Comparison of ENCODE assay signal across 8 cellular contexts in genomic region chr6:142886431-142887170, GRCh38. TPM values are rescaled to one million over a fixed set of nuclear protein-coding genes. Genes with fewer than 3 reads are reported as not detected.
DNase-seq lines count a peak whose midpoint lies in the region; ATAC-seq and TF ChIP-seq lines count a peak whose summit lies in the region.

No MANE protein-coding gene starts in this region.

- peak overlapping the region; percentile 30; the same call in 1 of the 2 replicates for H3K27ac ChIP-seq in SJSA1
- peak overlapping the region in 1 of 4 donors; percentile 17 for H3K27ac ChIP-seq in esophagus muscularis mucosa (replicated peaks in 1 of 4)
- H3K27ac ChIP-seq in prostate gland: no peak overlapping the region

- POLR2A ChIA-PET in HEK293T (lab: Yijun Ruan, JAX): no interaction called here

- no peaks in the 10 kb centered on the region for H3K36me3 ChIP-seq in SJSA1
- no peaks in the 10 kb centered on the region for H3K36me3 ChIP-seq in esophagus muscularis mucosa
- no peaks in the 10 kb centered on the region for H3K36me3 ChIP-seq in prostate gland

- peak; percentile 48 for DNase-seq in EH (ENCODE audit: low read depth)
- DNase-seq in SJSA1 (ENCODE audit: low read depth in 1 of 2, low spot score in 2 of 2): peak in 1 of 2 experiments; percentile 35
- no peak for DNase-seq in esophagus muscularis mucosa (ENCODE audit: extremely low spot score)
- DNase-seq in prostate gland (ENCODE audit: low spot score): no peak
- DNase-seq in posterior vena cava (ENCODE audit: low spot score): no peak
- no peak for DNase-seq in HEK293T (ENCODE audit: extremely low spot score)

- CTCF ChIA-PET in HEK293T (lab: Yijun Ruan, JAX): interaction anchor here (0.7 kb wide), 1 partner anchor 216 kb away, joined by 3 read pairs; no protein-coding TSS in a partner anchor

- TF ChIP-seq CTCF in esophagus muscularis mucosa (IDR thresholded peaks at IDR 0.05): peak; percentile 34 to 44 (median 39)
- peak in 3 of 4 experiments; percentile 34 to 47 (median 46) for TF ChIP-seq CTCF in prostate gland (IDR thresholded peaks at IDR 0.05)

- H3K9me3 ChIP-seq in SJSA1 (replicated peaks) (no peaks in the 10 kb centered on the region), esophagus muscularis mucosa (no peaks in the 10 kb centered on the region), prostate gland (no peaks in the 10 kb centered on the region)

- no peak for TF ChIP-seq POLR2A in esophagus muscularis mucosa (IDR thresholded peaks at IDR 0.05; ENCODE audit: low read depth)
- no peak for TF ChIP-seq POLR2A in prostate gland (IDR thresholded peaks at IDR 0.05)

- H3K4me3 ChIP-seq in SJSA1: no peak overlapping the region
- no peak overlapping the region for H3K4me3 ChIP-seq in esophagus muscularis mucosa
- H3K4me3 ChIP-seq in prostate gland: no peak overlapping the region

- H3K4me1 ChIP-seq in SJSA1 (replicated peaks) (peaks cover 47% of the 10 kb centered on the region), esophagus muscularis mucosa (peaks cover 36 to 57% (median 40%) of the 10 kb centered on the region in 4 donors), prostate gland (replicated peaks) (no peaks in the 10 kb centered on the region)

- no peak for TF ChIP-seq EP300 in esophagus muscularis mucosa (IDR thresholded peaks at IDR 0.05)

- 26% methylated on average over 4 of the region's 4 CpGs for WGBS in esophagus muscularis mucosa
- WGBS in prostate gland: 26% methylated on average over 4 of the region's 4 CpGs

- intact Hi-C loops in esophagus muscularis mucosa (cut with DNase I) (loop anchor here (2.0 to 5.0 kb wide), 2 partner anchors 58 to 124 kb away; partner anchors contain the start of gene HIVEP2), prostate gland (cut with DNase I) (loop anchor here (5.0 to 10.0 kb wide), 2 partner anchors 56 to 192 kb away; no protein-coding TSS in a partner anchor), posterior vena cava (cut with DNase I) (loop anchor here in 1 of 2 donors (10.0 kb wide), 1 partner anchor 58 kb away; the partner anchor contains the start of gene HIVEP2)

- ATAC-seq in GM19397 (IDR thresholded peaks at IDR 0.05; ENCODE audit: unreplicated experiment): peak; percentile 70
- peak; percentile 81 for ATAC-seq in HG03378 (IDR thresholded peaks at IDR 0.05; ENCODE audit: unreplicated experiment)

- H3K27me3 ChIP-seq in SJSA1 (replicated peaks) (no peaks in the 10 kb centered on the region), esophagus muscularis mucosa (no peaks in the 10 kb centered on the region), prostate gland (replicated peaks; ENCODE audit: insufficient read depth) (no peaks in the 10 kb centered on the region)

TF ChIP-seq in HEK293T, 16 proteins besides CTCF, POLR2A, EP300 and RAD21:
- TF ChIP-seq ZNF384 (IDR thresholded peaks at IDR 0.05) (no peak), HDGF (IDR thresholded peaks at IDR 0.05; ENCODE audit: borderline replicate concordance) (no peak), PKNOX1 (IDR thresholded peaks at IDR 0.05) (no peak), FOXA1 (IDR thresholded peaks at IDR 0.05) (no peak), LEF1 (IDR thresholded peaks at IDR 0.05; ENCODE audit: borderline replicate concordance) (no peak)

RNA-seq across cellular contexts. Expression of gene HIVEP2, which starts 58.4 kb away (rescaled TPM):
- total RNA-seq in SJSA1 (2014; rRNA removed; shearing (Covaris generic)): 3.2 and 8.3 TPM in 2 replicates
- 10 to 100 TPM; 20.3 to 29.3 (median 22.1) TPM for total RNA-seq in esophagus muscularis mucosa
- total RNA-seq in prostate gland: 10 to 100 TPM; 15.8 to 19.3 TPM
- total RNA-seq in posterior vena cava: 10 to 100 TPM; 28.4 to 30.8 TPM
